ENCODE assay signal across 14 cellular contexts in the genomic region with DNA sequence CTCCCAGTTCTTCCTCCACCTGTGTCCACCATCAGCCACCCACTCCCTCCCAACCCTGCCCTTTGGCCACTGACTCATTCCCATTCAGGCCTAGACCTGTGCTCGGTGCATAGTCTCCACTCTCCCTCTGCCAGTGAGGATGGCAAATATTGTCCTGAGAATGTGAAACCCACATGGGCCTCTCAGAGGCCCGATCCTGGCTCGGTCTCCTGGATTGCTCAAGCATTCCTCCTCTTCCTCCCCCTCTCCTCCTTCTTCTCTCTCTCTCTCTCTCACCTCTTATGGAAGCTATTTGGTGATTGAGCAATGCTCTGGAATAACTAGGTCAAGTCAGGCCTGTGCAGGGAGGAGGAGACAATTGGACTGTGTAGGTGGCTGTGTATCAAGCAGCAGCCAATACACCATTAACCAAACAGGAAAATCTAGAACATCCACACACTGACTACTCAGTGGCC.
DNase-seq lines count a peak whose midpoint lies in the region; ATAC-seq and TF ChIP-seq lines count a peak whose summit lies in the region.
"Had no signal": no experiment of that assay in that cellular context is flagged by ENCODE, and none has a peak within 500 bp of the region (broad histone marks: within the 10 kb centered on the region; RNA-seq: fewer than 3 reads in every experiment).

No MANE protein-coding gene starts in this region.

- TF ChIP-seq POLR2A in erythroblast (IDR thresholded peaks at IDR 0.05; ENCODE audit: low read length): no peak

- no peak for ATAC-seq in HG03460 (IDR thresholded peaks at IDR 0.05; ENCODE audit: unreplicated experiment)
- ATAC-seq: WTC11 had no signal

- DNase-seq in H4 (ENCODE audit: low spot score) (peak; percentile 34), cerebellar cortex (ENCODE audit: low spot score) (peak; percentile 69), iris pigment epithelial cell (ENCODE audit: low read depth) (peak; percentile 67), stromal cell of bone marrow (ENCODE audit: low read depth) (peak; percentile 31), NOMO-1 treated with dmso at 0.1 percent for 144 hours (lab: John Stamatoyannopoulos, UW; ENCODE audit: unreplicated experiment) (no peak), T-helper 9 cell (no peak), erythroblast (lab: John Stamatoyannopoulos, UW) (no peak)
- DNase-seq: cortex of kidney, DMS79, H7, NCI-H146, retina had no signal

Comparison
In these comparisons a context has a peak if more than half of its experiments do, and no peak if none do; other contexts are left out.
1. DNase-seq: peak in H4 (single experiment), cerebellar cortex (single experiment), iris pigment epithelial cell (single experiment) and stromal cell of bone marrow (single experiment); none in NOMO-1 treated with dmso at 0.1 percent for 144 hours (single experiment), T-helper 9 cell (single experiment) and erythroblast (0 of 2).